16 cellular contexts compared by ENCODE assay signal in genomic region chr3:47425959-47426358, GRCh38.
"Had no signal": no experiment of that assay in that cellular context is flagged by ENCODE, and none has a peak within 500 bp of the region (broad histone marks: within the 10 kb centered on the region; RNA-seq: fewer than 3 reads in every experiment).

No MANE protein-coding gene starts in this region.

- H3K9me3 ChIP-seq: left ventricle myocardium inferior, neutrophil had no signal

- DNase-seq: activated CD4-positive, CD25-positive, alpha-beta regulatory T cell treated with anti-CD3 and anti-CD28 coated beads, Interleukin-2, amount 50 U/mL, for 72 hours; activated CD8-positive, alpha-beta memory T cell treated with anti-CD3 and anti-CD28 coated beads for 24 hours; activated CD8-positive, alpha-beta memory T cell treated with anti-CD3 and anti-CD28 coated beads, Interleukin-2, amount 50 U/mL, for 48 hours; activated gamma-delta T cell; effector memory CD4-positive, alpha-beta T cell; foreskin keratinocyte; glutamatergic neuron; left ventricle myocardium inferior; naive thymus-derived CD8-positive, alpha-beta T cell; stimulated activated naive CD4-positive, alpha-beta T cell; T-helper 2 cell had no signal

- ATAC-seq: foreskin keratinocyte; naive thymus-derived CD8-positive, alpha-beta T cell had no signal

- H2AFZ ChIP-seq: parathyroid adenoma had no signal

- H3K27me3 ChIP-seq: foreskin keratinocyte, neutrophil had no signal

- H3K9ac ChIP-seq: parathyroid adenoma had no signal

- H3K4me1 ChIP-seq: foreskin keratinocyte had no signal

- H3K27ac ChIP-seq: foreskin keratinocyte, left ventricle myocardium inferior, neutrophil, parathyroid adenoma, VCaP had no signal

- H3K4me3 ChIP-seq: left ventricle myocardium inferior had no signal

- FAIRE-seq: bronchial epithelial cell, urothelium cell line had no signal
